25 cellular contexts compared by ENCODE assay signal in genomic region chr5:819078-819477, GRCh38. TPM values are rescaled to one million over a fixed set of nuclear protein-coding genes. Genes with fewer than 3 reads are reported as not detected.
DNase-seq lines count a peak whose midpoint lies in the region; ATAC-seq and TF ChIP-seq lines count a peak whose summit lies in the region.
"Had no signal": no experiment of that assay in that cellular context is flagged by ENCODE, and none has a peak within 500 bp of the region (broad histone marks: within the 10 kb centered on the region; RNA-seq: fewer than 3 reads in every experiment).

No MANE protein-coding gene starts in this region.

- no peaks in the 10 kb centered on the region for H3K9me3 Mint-ChIP-seq in activated CD4-positive, alpha-beta T cell treated with anti-CD3 and anti-CD28 coated beads, Interleukin-2, amount 10 ng/mL, durations not matched to agents 24 days and 14 days
- no peaks in the 10 kb centered on the region for H3K9me3 Mint-ChIP-seq in activated CD4-positive, alpha-beta T cell treated with anti-CD3 and anti-CD28 coated beads for 36 hours (ENCODE audit: low read depth)
- H3K9me3 Mint-ChIP-seq in stimulated activated memory B cell treated with anti-CD40 and anti-IgM and Interleukin-4, amounts not matched to agents 10 μg/mL and 1 μg/mL and 100 μg/mL, for 72 hours = peaks cover 11% of the 10 kb centered on the region
- H3K9me3 Mint-ChIP-seq: CD4-positive, alpha-beta T cell; GM23338; H9 had no signal

- H3K4me3 Mint-ChIP-seq in activated CD4-positive, alpha-beta T cell treated with anti-CD3 and anti-CD28 coated beads, Interleukin-2, amount 10 ng/mL, durations not matched to agents 24 days and 14 days = no peak overlapping the region
- H3K4me3 Mint-ChIP-seq in activated CD4-positive, alpha-beta T cell treated with anti-CD3 and anti-CD28 coated beads for 36 hours = no peak overlapping the region
- H3K4me3 Mint-ChIP-seq in stimulated activated memory B cell treated with anti-CD40 and anti-IgM and Interleukin-4, amounts not matched to agents 10 μg/mL and 1 μg/mL and 100 μg/mL, for 72 hours = no peak overlapping the region
- H3K4me3 Mint-ChIP-seq: CD14-positive monocyte; CD4-positive, alpha-beta T cell; GM23338; H9 had no signal

- no peaks in the 10 kb centered on the region for H3K27me3 Mint-ChIP-seq in activated CD4-positive, alpha-beta T cell treated with anti-CD3 and anti-CD28 coated beads, Interleukin-2, amount 10 ng/mL, durations not matched to agents 24 days and 14 days
- H3K27me3 Mint-ChIP-seq in activated CD4-positive, alpha-beta T cell treated with anti-CD3 and anti-CD28 coated beads for 36 hours = no peaks in the 10 kb centered on the region
- peaks cover 55% of the 10 kb centered on the region for H3K27me3 Mint-ChIP-seq in stimulated activated memory B cell treated with anti-CD40 and anti-IgM and Interleukin-4, amounts not matched to agents 10 μg/mL and 1 μg/mL and 100 μg/mL, for 72 hours
- H3K27me3 Mint-ChIP-seq: CD4-positive, alpha-beta T cell had no signal

- TF ChIP-seq CTCF in left ventricle myocardium inferior (IDR thresholded peaks at IDR 0.05; ENCODE audit: borderline replicate concordance) = no peak

- CTCF ChIA-PET in activated CD4-positive, alpha-beta T cell treated with anti-CD3 and anti-CD28 coated beads for 36 hours (lab: Charles Lee) = no interaction called here

- no peak overlapping the region for H3K27ac ChIP-seq in left ventricle myocardium inferior (replicated peaks)
- H3K27ac ChIP-seq: A549; BLaER1 treated with 17β-estradiol and CSF1 and Interleukin-3, amounts not matched to agents 10 nM and 100 nM had no signal

- peak overlapping the region; percentile 39 for H3K27ac Mint-ChIP-seq in activated CD4-positive, alpha-beta T cell treated with anti-CD3 and anti-CD28 coated beads, Interleukin-2, amount 10 ng/mL, durations not matched to agents 24 days and 14 days
- no peak overlapping the region for H3K27ac Mint-ChIP-seq in activated CD4-positive, alpha-beta T cell treated with anti-CD3 and anti-CD28 coated beads for 36 hours
- H3K27ac Mint-ChIP-seq in stimulated activated memory B cell treated with anti-CD40 and anti-IgM and Interleukin-4, amounts not matched to agents 10 μg/mL and 1 μg/mL and 100 μg/mL, for 72 hours = no peak overlapping the region
- H3K27ac Mint-ChIP-seq: CD14-positive monocyte; CD4-positive, alpha-beta T cell; CD8-positive, alpha-beta memory T cell; GM23338; H9 had no signal

- peaks cover 20% of the 10 kb centered on the region for H3K36me3 Mint-ChIP-seq in activated CD4-positive, alpha-beta T cell treated with anti-CD3 and anti-CD28 coated beads, Interleukin-2, amount 10 ng/mL, durations not matched to agents 24 days and 14 days (ENCODE audit: low read depth)
- peaks cover 12% of the 10 kb centered on the region for H3K36me3 Mint-ChIP-seq in activated CD4-positive, alpha-beta T cell treated with anti-CD3 and anti-CD28 coated beads for 36 hours (ENCODE audit: low read depth)
- peaks cover 7% of the 10 kb centered on the region for H3K36me3 Mint-ChIP-seq in stimulated activated memory B cell treated with anti-CD40 and anti-IgM and Interleukin-4, amounts not matched to agents 10 μg/mL and 1 μg/mL and 100 μg/mL, for 72 hours
- H3K36me3 Mint-ChIP-seq: CD14-positive monocyte had no signal

- no peaks in the 10 kb centered on the region for H3K27me3 ChIP-seq in left ventricle myocardium inferior (ENCODE audit: low read depth)
- H3K27me3 ChIP-seq: BE2C; BLaER1 treated with 17β-estradiol and CSF1 and Interleukin-3, amounts not matched to agents 10 nM and 100 nM had no signal

- intact Hi-C loops in activated CD4-positive, alpha-beta T cell treated with anti-CD3 and anti-CD28 coated beads, Interleukin-2, amount 10 ng/mL, durations not matched to agents 24 days and 14 days (cut with micrococcal nuclease) = no loop called here
- intact Hi-C loops in activated CD4-positive, alpha-beta T cell treated with anti-CD3 and anti-CD28 coated beads for 36 hours (cut with DNase I, micrococcal nuclease) = no loop called here
- intact Hi-C loops in Right ventricle myocardium superior (cut with DNase I) = no loop called here
- intact Hi-C loops in left ventricle myocardium inferior (cut with micrococcal nuclease) = no loop called here

- no peak for DNase-seq in activated CD4-positive, alpha-beta T cell treated with anti-CD3 and anti-CD28 coated beads, Interleukin-2, amount 10 ng/mL, durations not matched to agents 24 days and 14 days
- DNase-seq in activated CD4-positive, alpha-beta T cell treated with anti-CD3 and anti-CD28 coated beads for 36 hours = no peak
- DNase-seq in Right ventricle myocardium superior (no peak), left ventricle myocardium inferior (no peak), RPMI8226 (peak; percentile 6), retina (no peak)
- DNase-seq: 8988T; ACHN; AML-193; BE2C; CD4-positive, alpha-beta T cell; CD8-positive, alpha-beta memory T cell; DMS 273 treated with DMSO at 0.1 percent for 48 hours; DMS79; EL; GDM1; H9 had no signal

- H3K36me3 ChIP-seq in left ventricle myocardium inferior = peaks cover 14% of the 10 kb centered on the region
- H3K36me3 ChIP-seq: BE2C had no signal

- no peak overlapping the region for H3K4me3 ChIP-seq in left ventricle myocardium inferior
- H3K4me3 ChIP-seq: A549; BLaER1 treated with 17β-estradiol and CSF1 and Interleukin-3, amounts not matched to agents 10 nM and 100 nM; GM12878; GM23338 had no signal

- POLR2A ChIA-PET in activated CD4-positive, alpha-beta T cell treated with anti-CD3 and anti-CD28 coated beads for 36 hours (lab: Charles Lee) = no interaction called here

- no peaks in the 10 kb centered on the region for H3K4me1 ChIP-seq in left ventricle myocardium inferior
- H3K4me1 ChIP-seq: A549; BE2C; BLaER1 treated with 17β-estradiol and CSF1 and Interleukin-3, amounts not matched to agents 10 nM and 100 nM had no signal

- peaks cover 9% of the 10 kb centered on the region for H3K9me3 ChIP-seq in left ventricle myocardium inferior (replicated peaks)
- H3K9me3 ChIP-seq: A549, BE2C had no signal

- no peaks in the 10 kb centered on the region for H3K4me1 Mint-ChIP-seq in activated CD4-positive, alpha-beta T cell treated with anti-CD3 and anti-CD28 coated beads, Interleukin-2, amount 10 ng/mL, durations not matched to agents 24 days and 14 days
- H3K4me1 Mint-ChIP-seq in activated CD4-positive, alpha-beta T cell treated with anti-CD3 and anti-CD28 coated beads for 36 hours = no peaks in the 10 kb centered on the region
- H3K4me1 Mint-ChIP-seq in stimulated activated memory B cell treated with anti-CD40 and anti-IgM and Interleukin-4, amounts not matched to agents 10 μg/mL and 1 μg/mL and 100 μg/mL, for 72 hours = no peaks in the 10 kb centered on the region
- H3K4me1 Mint-ChIP-seq: CD14-positive monocyte; CD8-positive, alpha-beta memory T cell; GM23338; H9 had no signal

- no peak for ATAC-seq in activated CD4-positive, alpha-beta T cell treated with anti-CD3 and anti-CD28 coated beads for 36 hours
- peak; percentile 56 for ATAC-seq in Right ventricle myocardium superior (ENCODE audit: poor library complexity)
- ATAC-seq in stimulated activated memory B cell treated with anti-CD40 and anti-IgM and Interleukin-4, amounts not matched to agents 10 μg/mL and 1 μg/mL and 100 μg/mL, for 72 hours = peak; percentile 2
- ATAC-seq in GM18519 (IDR thresholded peaks at IDR 0.05; ENCODE audit: low FRiP score, unreplicated experiment) = no peak
- ATAC-seq: A549, GM12878, GM23338, HCT116 had no signal

RNA-seq across cellular contexts. Expression of gene ZDHHC11, which starts 31.7 kb away (rescaled TPM):
- 13.6 and 14.3 TPM in 2 replicates for total RNA-seq in activated CD4-positive, alpha-beta T cell treated with anti-CD3 and anti-CD28 coated beads, Interleukin-2, amount 10 ng/mL, durations not matched to agents 24 days and 14 days
- 1 to 10 TPM; 6.4 to 8.5 TPM for total RNA-seq in activated CD4-positive, alpha-beta T cell treated with anti-CD3 and anti-CD28 coated beads for 36 hours
- total RNA-seq in Right ventricle myocardium superior (55.6 TPM), left ventricle myocardium inferior (18.7 TPM)

RNA-seq across cellular contexts. Expression of gene ZDHHC11B, which starts 34.5 kb away (rescaled TPM):
- total RNA-seq in activated CD4-positive, alpha-beta T cell treated with anti-CD3 and anti-CD28 coated beads, Interleukin-2, amount 10 ng/mL, durations not matched to agents 24 days and 14 days = not detected in 2 replicates
- total RNA-seq in activated CD4-positive, alpha-beta T cell treated with anti-CD3 and anti-CD28 coated beads for 36 hours = under 1 TPM; 0.48 to 0.61 TPM
- 18.8 TPM for total RNA-seq in Right ventricle myocardium superior
- total RNA-seq in left ventricle myocardium inferior = 13.4 TPM
- total RNA-seq: GM12878 had no signal

Comparison
In these comparisons a context has a peak if more than half of its experiments do, and no peak if none do; other contexts are left out.
1. ATAC-seq: peak in Right ventricle myocardium superior (single experiment) and stimulated activated memory B cell treated with anti-CD40 and anti-IgM and Interleukin-4, amounts not matched to agents 10 μg/mL and 1 μg/mL and 100 μg/mL, for 72 hours (single experiment); none in activated CD4-positive, alpha-beta T cell treated with anti-CD3 and anti-CD28 coated beads for 36 hours (single experiment) and GM18519 (single experiment).